Comparison of ENCODE assay signal across 25 cellular contexts in the genomic region with DNA sequence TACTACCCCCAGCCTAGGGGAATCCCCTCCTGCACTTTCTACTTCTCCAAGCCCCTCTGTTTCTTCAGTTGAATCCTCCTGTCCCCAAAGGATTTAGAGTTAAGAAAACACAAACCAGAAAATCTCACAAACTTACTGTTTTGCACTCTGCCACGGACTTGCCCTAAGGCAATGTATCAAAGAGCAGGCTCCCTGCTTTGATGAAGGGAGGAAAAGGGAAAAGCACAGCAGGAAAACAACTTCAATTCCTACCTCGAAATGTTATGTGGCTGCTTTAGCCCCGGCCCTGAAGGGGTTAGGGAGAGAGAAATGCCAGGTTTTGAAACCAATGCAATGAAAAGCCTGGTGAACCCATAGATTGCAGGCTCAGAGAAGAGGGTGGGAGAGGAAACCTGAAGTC.
DNase-seq lines count a peak whose midpoint lies in the region; ATAC-seq, FAIRE-seq and TF ChIP-seq lines count a peak whose summit lies in the region.
"Had no signal": no experiment of that assay in that cellular context is flagged by ENCODE, and none has a peak within 500 bp of the region (broad histone marks: within the 10 kb centered on the region; RNA-seq: fewer than 3 reads in every experiment).

No MANE protein-coding gene starts in this region.

- no peaks in the 10 kb centered on the region for H3K9me2 ChIP-seq in PC-3 (replicated peaks; ENCODE audit: low read length)
- H3K9me2 ChIP-seq: SK-N-SH had no signal

- H3K79me2 ChIP-seq in HepG2 (ENCODE audit: insufficient read depth, low read length) (no peaks in the 10 kb centered on the region), PC-3 (ENCODE audit: low read length) (no peaks in the 10 kb centered on the region)

- H3K4me2 ChIP-seq in HepG2 (ENCODE audit: low read depth, low read length) (peak overlapping the region; percentile 72), PC-3 (ENCODE audit: low read length) (no peak overlapping the region)
- H3K4me2 ChIP-seq: SK-N-SH had no signal

- TF ChIP-seq RAD21 in HepG2 (CRISPR knock-in tag; IDR thresholded peaks at IDR 0.05) = no peak

- H3K36me3 ChIP-seq in HepG2 (replicated peaks in 1 of 2; ENCODE audit: control insufficient read depth in 1 of 2, insufficient read depth in 2 of 2, low read length in 2 of 2) (no peaks in the 10 kb centered on the region), right lobe of liver (no peaks in the 10 kb centered on the region), PC-3 (ENCODE audit: low read depth, low read length) (no peaks in the 10 kb centered on the region), suprapubic skin (no peaks in the 10 kb centered on the region)

- 40% methylated on average over 3 of the region's 3 CpGs for WGBS in HepG2 (ENCODE audit: low lambda C conversion rate)
- WGBS in right lobe of liver (ENCODE audit: insufficient coverage, low coverage, low lambda C conversion rate, missing lambda C conversion rate) = 89% methylated on average over 3 of the region's 3 CpGs
- WGBS in suprapubic skin = 60% methylated on average over 3 of the region's 3 CpGs

- CTCF ChIA-PET in HepG2 (lab: Yijun Ruan, JAX; ENCODE audit: low intra/inter-chr PET ratio, low total read pairs) (no interaction called here), PC-3 (lab: Charles Lee) (no interaction called here)

- no peak for TF ChIP-seq EP300 in HepG2 (IDR thresholded peaks at IDR 0.05; ENCODE audit: low read depth in 2 of 2, low read length in 2 of 2)
- no peak for TF ChIP-seq EP300 in HepG2 (CRISPR knock-in tag; IDR thresholded peaks at IDR 0.05; ENCODE audit: borderline replicate concordance)
- TF ChIP-seq EP300 in suprapubic skin (IDR thresholded peaks at IDR 0.05) = no peak

- H3K9me3 ChIP-seq in HepG2 (ENCODE audit: low read length) (no peaks in the 10 kb centered on the region), right lobe of liver (no peaks in the 10 kb centered on the region), PC-3 (ENCODE audit: low read length) (no peaks in the 10 kb centered on the region), suprapubic skin (no peaks in the 10 kb centered on the region)
- H3K9me3 ChIP-seq: SK-N-SH had no signal

- H3K27me3 ChIP-seq in HepG2 (ENCODE audit: control insufficient read depth in 1 of 2, insufficient read depth in 2 of 2, low read length in 2 of 2) (no peaks in the 10 kb centered on the region), right lobe of liver (no peaks in the 10 kb centered on the region), PC-3 (ENCODE audit: low read length) (no peaks in the 10 kb centered on the region), suprapubic skin (peaks cover 5% of the 10 kb centered on the region)

- POLR2A ChIA-PET in HepG2 (lab: Yijun Ruan, JAX) = interaction anchor here (1.5 kb wide), 1 partner anchor 14 kb away, joined by 3 read pairs; no protein-coding TSS in a partner anchor
- POLR2A ChIA-PET in PC-3 (lab: Charles Lee; ENCODE audit: unreplicated experiment) = no interaction called here

- intact Hi-C loops in HepG2 (cut with micrococcal nuclease; ENCODE audit: unreplicated experiment) = no loop called here
- intact Hi-C loops in right lobe of liver (cut with DNase I) = no loop called here
- intact Hi-C loops in PC-3 (cut with micrococcal nuclease) = loop anchor here (5.0 kb wide), 1 partner anchor 117 kb away; no protein-coding TSS in a partner anchor

- H3K4me3 ChIP-seq in HepG2 (replicated peaks in 1 of 3; ENCODE audit: insufficient read depth in 1 of 3, low read depth in 2 of 3, low read length in 3 of 3) = peak overlapping the region in 2 of 3 experiments; percentile 31 to 46; a peak in 3 of 6 replicates
- no peak overlapping the region for H3K4me3 ChIP-seq in right lobe of liver
- H3K4me3 ChIP-seq in PC-3 (ENCODE audit: low read length) = no peak overlapping the region
- H3K4me3 ChIP-seq in suprapubic skin = no peak overlapping the region

- TSS peak; percentile 72 for BruUV-seq in HepG2 (replicated peaks; lab: Mats Ljungman, UMichigan)
- no TSS peak for BruUV-seq in PC-3 (replicated peaks; lab: Mats Ljungman, UMichigan)

- no peak overlapping the region for H3K27ac ChIP-seq in HepG2 (ENCODE audit: extremely low read length, insufficient read depth, low read length)
- H3K27ac ChIP-seq in right lobe of liver = no peak overlapping the region
- H3K27ac ChIP-seq in PC-3 (ENCODE audit: low read length) = no peak overlapping the region
- H3K27ac ChIP-seq in suprapubic skin = no peak overlapping the region
- H3K27ac ChIP-seq: C4-2B had no signal

- TF ChIP-seq POLR2A in HepG2 (IDR thresholded peaks at IDR 0.05; ENCODE audit: insufficient read depth in 1 of 2, low read depth in 2 of 2, low read length in 2 of 2) = no peak
- no peak for TF ChIP-seq POLR2A in right lobe of liver (IDR thresholded peaks at IDR 0.05)
- no peak for TF ChIP-seq POLR2A in suprapubic skin (IDR thresholded peaks at IDR 0.05)

- H3K4me1 ChIP-seq in HepG2 (ENCODE audit: insufficient read depth, low read length) (peaks cover 31% of the 10 kb centered on the region), right lobe of liver (no peaks in the 10 kb centered on the region), PC-3 (ENCODE audit: insufficient read depth, low read length) (peaks cover 24% of the 10 kb centered on the region), suprapubic skin (peaks cover 5% of the 10 kb centered on the region)

- H2AFZ ChIP-seq in HepG2 (ENCODE audit: low read length) (peak overlapping the region; percentile 61), PC-3 (ENCODE audit: low read length) (no peak overlapping the region)

- in situ Hi-C loops in HepG2 (cut with HindIII; ENCODE audit: extremely low pct_ligation_motif_present, low pct_unique_long_range_greater_than_20kb) = no loop called here

- no peak for FAIRE-seq in HepG2 (lab: Jason Lieb, UNC)
- FAIRE-seq: GM19239, H1, HTR-8/SVneo had no signal

- no peak for TF ChIP-seq CTCF in HepG2 (CRISPR knock-in tag; IDR thresholded peaks at IDR 0.05)
- TF ChIP-seq CTCF in right lobe of liver (IDR thresholded peaks at IDR 0.05) = no peak
- TF ChIP-seq CTCF in PC-3 (conservative IDR thresholded peaks at IDR 0.05; ENCODE audit: low read depth, low read length) = no peak
- no peak for TF ChIP-seq CTCF in suprapubic skin (IDR thresholded peaks at IDR 0.05)

- DNase-seq in HepG2 (ENCODE audit: low spot score) = no peak
- no peak for DNase-seq in right lobe of liver
- peak; percentile 14 for DNase-seq in PC-3
- DNase-seq in left kidney (ENCODE audit: low read depth, low spot score) = peak; percentile 29
- DNase-seq in suprapubic skin (ENCODE audit: low spot score in 2 of 2) = no peak
- no peak for DNase-seq in stimulated activated CD4-positive, alpha-beta T cell treated with anti-CD3 and anti-CD28 coated beads, Interleukin-4, amount 100 ng/mL, for 1 hour
- DNase-seq in activated CD4-positive, alpha-beta T cell treated with anti-CD3 and anti-CD28 coated beads for 4 hours = no peak
- DNase-seq in NCI-H1092 (lab: John Stamatoyannopoulos, UW) = no peak
- DNase-seq: 8988T; AML-193; CD8-positive, alpha-beta memory T cell; GF-D8; IMR-90; NCI-H1436; NCI-H187 treated with DMSO at 0.1 percent for 48 hours; NCI-H2107; NCI-H446 treated with DMSO at 0.1 percent for 48 hours; NCI-H526 treated with DMSO at 0.1 percent for 48 hours; SIG-M5; SK-N-SH had no signal

- H4K20me1 ChIP-seq in HepG2 (ENCODE audit: insufficient read depth, low read length) = no peaks in the 10 kb centered on the region
- H4K20me1 ChIP-seq in PC-3 (ENCODE audit: low read length) = no peaks in the 10 kb centered on the region

- ATAC-seq in HepG2 = peak; percentile 44
- no peak for ATAC-seq in right lobe of liver
- no peak for ATAC-seq in PC-3
- ATAC-seq: HCT116 had no signal

- no peaks in the 10 kb centered on the region for H3F3A ChIP-seq in PC-3 (ENCODE audit: low read length, unreplicated experiment)

- H3K9ac ChIP-seq in HepG2 (ENCODE audit: insufficient read depth, low read depth, low read length) (0 out of 2 replicates have a peak overlapping the region, but pooled peaks have one; percentile 2), PC-3 (ENCODE audit: low read length) (no peak overlapping the region)
- H3K9ac ChIP-seq: SK-N-SH had no signal

TF ChIP-seq in HepG2, 621 proteins besides CTCF, POLR2A, EP300 and RAD21:
- no peak for TF ChIP-seq ZNF282 (IDR thresholded peaks at IDR 0.05; ENCODE audit: partially characterized antibody)
- TF ChIP-seq ZNF550 (CRISPR knock-in tag; IDR thresholded peaks at IDR 0.05; ENCODE audit: borderline replicate concordance) = no peak
- TF ChIP-seq ZNF44 (CRISPR knock-in tag; IDR thresholded peaks at IDR 0.05) = no peak
- TF ChIP-seq ZNF652 (CRISPR knock-in tag; IDR thresholded peaks at IDR 0.05; ENCODE audit: borderline replicate concordance, low read depth) = peak; percentile 36; the same call in 1 of the 2 replicates
- no peak for TF ChIP-seq GATAD1 (CRISPR knock-in tag; IDR thresholded peaks at IDR 0.05)

Comparison
In these comparisons a context has a peak if more than half of its experiments do, and no peak if none do; other contexts are left out.
1. H3K4me3 ChIP-seq: peak in HepG2 (2 of 3); none in right lobe of liver (0 of 3), PC-3 (single experiment) and suprapubic skin (single experiment).
2. DNase-seq: peak in PC-3 (single experiment) and left kidney (single experiment); none in HepG2 (single experiment), right lobe of liver (0 of 3), suprapubic skin (0 of 2), stimulated activated CD4-positive, alpha-beta T cell treated with anti-CD3 and anti-CD28 coated beads, Interleukin-4, amount 100 ng/mL, for 1 hour (single experiment), activated CD4-positive, alpha-beta T cell treated with anti-CD3 and anti-CD28 coated beads for 4 hours (0 of 2) and NCI-H1092 (single experiment).